Comparison of ENCODE assay signal across 14 cellular contexts in the genomic region with DNA sequence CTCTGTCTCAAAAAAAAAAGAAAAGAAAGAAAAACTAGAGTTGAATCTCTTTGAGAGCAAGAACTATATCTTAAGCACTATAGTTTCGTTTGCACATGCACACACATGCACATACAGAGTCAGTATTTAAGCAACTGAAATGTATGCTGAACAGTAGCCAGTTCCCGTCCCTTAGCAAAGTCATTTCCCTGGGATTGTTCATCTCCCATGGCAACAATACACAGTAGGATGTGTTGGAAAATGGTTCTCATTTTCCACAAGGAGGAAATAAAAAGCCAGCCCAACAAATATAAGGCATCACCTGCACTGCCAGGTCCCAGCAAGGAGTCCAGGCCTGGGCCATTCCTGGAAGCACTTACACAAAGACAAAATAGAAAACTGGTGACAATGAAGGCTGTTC. TPM values are rescaled to one million over a fixed set of nuclear protein-coding genes. Genes with fewer than 3 reads are reported as not detected.
DNase-seq lines count a peak whose midpoint lies in the region; ATAC-seq and TF ChIP-seq lines count a peak whose summit lies in the region.
"Had no signal": no experiment of that assay in that cellular context is flagged by ENCODE, and none has a peak within 500 bp of the region (broad histone marks: within the 10 kb centered on the region; RNA-seq: fewer than 3 reads in every experiment).

No MANE protein-coding gene starts in this region.

- peak overlapping the region; percentile 18 for H3K27ac ChIP-seq in neural cell (ENCODE audit: low read length)
- H3K27ac ChIP-seq: C4-2B had no signal

- TF ChIP-seq CTCF in neural cell (IDR thresholded peaks at IDR 0.05; ENCODE audit: poor library complexity, severe bottlenecking): no peak
- no peak for TF ChIP-seq CTCF in Calu3 (IDR thresholded peaks at IDR 0.05; ENCODE audit: unreplicated experiment)

- no peak overlapping the region for H3K4me2 ChIP-seq in neural cell (ENCODE audit: low read length)

- no TSS peak for BruUV-seq in Calu3 (replicated peaks; lab: Mats Ljungman, UMichigan)

- H3K9me3 ChIP-seq in neural cell (ENCODE audit: low read length): no peaks in the 10 kb centered on the region
- H3K9me3 ChIP-seq: BE2C had no signal

- ATAC-seq in GM21526 (IDR thresholded peaks at IDR 0.05; ENCODE audit: low FRiP score, unreplicated experiment): no peak
- ATAC-seq in GM21825 (IDR thresholded peaks at IDR 0.05; ENCODE audit: unreplicated experiment): no peak
- ATAC-seq: HCT116 had no signal

- H3K27me3 ChIP-seq in neural cell (ENCODE audit: insufficient read depth, low read depth, low read length): no peaks in the 10 kb centered on the region
- H3K27me3 ChIP-seq: BE2C had no signal

- peaks cover 11% of the 10 kb centered on the region for H3K4me1 Mint-ChIP-seq in Calu3 (ENCODE audit: low read depth, unreplicated experiment)

- H3K9me3 Mint-ChIP-seq in Calu3 (ENCODE audit: low read depth, unreplicated experiment): no peaks in the 10 kb centered on the region

- peaks cover 4% of the 10 kb centered on the region for H3K79me2 ChIP-seq in neural cell (replicated peaks; ENCODE audit: insufficient read depth, low read length)

- TF ChIP-seq EP300 in neural cell (conservative IDR thresholded peaks at IDR 0.05; ENCODE audit: poor library complexity, severe bottlenecking): no peak

- H3K9me2 ChIP-seq in neural cell (ENCODE audit: insufficient read depth, low read length): no peaks in the 10 kb centered on the region

- DNase-seq in NCI-H345 (lab: John Stamatoyannopoulos, UW): peak; percentile 26
- no peak for DNase-seq in NCI-H345 treated with DMSO at 0.1 percent for 48 hours (lab: John Stamatoyannopoulos, UW; ENCODE audit: unreplicated experiment)
- peak; percentile 22 for DNase-seq in NCI-H146 (lab: John Stamatoyannopoulos, UW)
- peak; percentile 61 for DNase-seq in NCI-H69 (lab: John Stamatoyannopoulos, UW)
- no peak for DNase-seq in Calu3
- DNase-seq: BE2C; CD4-positive, alpha-beta memory T cell; DMS153; GF-D8 had no signal

- H3F3A ChIP-seq in neural cell (ENCODE audit: insufficient read depth, low read length, poor library complexity, severe bottlenecking): no peaks in the 10 kb centered on the region

- TF ChIP-seq RAD21 in neural cell (conservative IDR thresholded peaks at IDR 0.05): no peak

- no peak overlapping the region for H3K4me3 Mint-ChIP-seq in Calu3 (ENCODE audit: low read depth, unreplicated experiment)
- H3K4me3 Mint-ChIP-seq: CD4-positive, alpha-beta memory T cell had no signal

- no peak overlapping the region for H3K4me3 ChIP-seq in neural cell (ENCODE audit: low read length)

- no peaks in the 10 kb centered on the region for H3K36me3 ChIP-seq in neural cell (ENCODE audit: insufficient read depth, low read length)
- H3K36me3 ChIP-seq: BE2C had no signal

- no peak overlapping the region for H3K9ac ChIP-seq in neural cell (ENCODE audit: low read length)

- H4K20me1 ChIP-seq in neural cell (ENCODE audit: insufficient read depth): no peaks in the 10 kb centered on the region

- no peak overlapping the region for H2AFZ ChIP-seq in neural cell (ENCODE audit: low read depth, low read length)

- no peaks in the 10 kb centered on the region for H3K27me3 Mint-ChIP-seq in Calu3 (ENCODE audit: unreplicated experiment)
- H3K27me3 Mint-ChIP-seq: CD4-positive, alpha-beta memory T cell had no signal

- CTCF ChIA-PET in Calu3 (lab: Charles Lee): no interaction called here

- peaks cover 18% of the 10 kb centered on the region for H3K36me3 Mint-ChIP-seq in Calu3 (ENCODE audit: insufficient read depth, unreplicated experiment)

- no peak overlapping the region for H3K27ac Mint-ChIP-seq in Calu3 (ENCODE audit: unreplicated experiment)
- H3K27ac Mint-ChIP-seq: CD4-positive, alpha-beta memory T cell had no signal

- intact Hi-C loops in Calu3 (cut with micrococcal nuclease; ENCODE audit: unreplicated experiment): no loop called here

TF ChIP-seq in neural cell, 6 proteins besides CTCF, POLR2A, EP300 and RAD21:
- no peak for TF ChIP-seq EZH2 (IDR thresholded peaks at IDR 0.05; ENCODE audit: borderline replicate concordance, insufficient read depth, low read length, poor library complexity, severe bottlenecking)
- no peak for TF ChIP-seq SMC3 (conservative IDR thresholded peaks at IDR 0.05; ENCODE audit: poor library complexity)
- TF ChIP-seq, protein P1, sequence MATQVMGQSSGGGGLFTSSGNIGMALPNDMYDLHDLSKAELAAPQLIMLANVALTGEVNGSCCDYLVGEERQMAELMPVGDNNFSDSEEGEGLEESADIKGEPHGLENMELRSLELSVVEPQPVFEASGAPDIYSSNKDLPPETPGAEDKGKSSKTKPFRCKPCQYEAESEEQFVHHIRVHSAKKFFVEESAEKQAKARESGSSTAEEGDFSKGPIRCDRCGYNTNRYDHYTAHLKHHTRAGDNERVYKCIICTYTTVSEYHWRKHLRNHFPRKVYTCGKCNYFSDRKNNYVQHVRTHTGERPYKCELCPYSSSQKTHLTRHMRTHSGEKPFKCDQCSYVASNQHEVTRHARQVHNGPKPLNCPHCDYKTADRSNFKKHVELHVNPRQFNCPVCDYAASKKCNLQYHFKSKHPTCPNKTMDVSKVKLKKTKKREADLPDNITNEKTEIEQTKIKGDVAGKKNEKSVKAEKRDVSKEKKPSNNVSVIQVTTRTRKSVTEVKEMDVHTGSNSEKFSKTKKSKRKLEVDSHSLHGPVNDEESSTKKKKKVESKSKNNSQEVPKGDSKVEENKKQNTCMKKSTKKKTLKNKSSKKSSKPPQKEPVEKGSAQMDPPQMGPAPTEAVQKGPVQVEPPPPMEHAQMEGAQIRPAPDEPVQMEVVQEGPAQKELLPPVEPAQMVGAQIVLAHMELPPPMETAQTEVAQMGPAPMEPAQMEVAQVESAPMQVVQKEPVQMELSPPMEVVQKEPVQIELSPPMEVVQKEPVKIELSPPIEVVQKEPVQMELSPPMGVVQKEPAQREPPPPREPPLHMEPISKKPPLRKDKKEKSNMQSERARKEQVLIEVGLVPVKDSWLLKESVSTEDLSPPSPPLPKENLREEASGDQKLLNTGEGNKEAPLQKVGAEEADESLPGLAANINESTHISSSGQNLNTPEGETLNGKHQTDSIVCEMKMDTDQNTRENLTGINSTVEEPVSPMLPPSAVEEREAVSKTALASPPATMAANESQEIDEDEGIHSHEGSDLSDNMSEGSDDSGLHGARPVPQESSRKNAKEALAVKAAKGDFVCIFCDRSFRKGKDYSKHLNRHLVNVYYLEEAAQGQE (IDR thresholded peaks at IDR 0.05; ENCODE audit: borderline replicate concordance): no peak
- no peak for TF ChIP-seq TAF1 (IDR thresholded peaks at IDR 0.05; ENCODE audit: low read depth)
- no peak for TF ChIP-seq MXI1 (conservative IDR thresholded peaks at IDR 0.05; ENCODE audit: poor library complexity, severe bottlenecking)
- no peak for TF ChIP-seq POLR2AphosphoS5 (IDR thresholded peaks at IDR 0.05)

RNA-seq across cellular contexts. Expression of a gene that starts 4.2 kb away (rescaled TPM):
- 40.1 and 46.7 TPM in 2 replicates for polyA plus RNA-seq in neural cell
- 47.2 and 48.7 TPM in 2 replicates for polyA minus RNA-seq in neural cell
- 29.4 and 31.2 TPM in 2 replicates for total RNA-seq in Calu3 (2022)

RNA-seq across cellular contexts. Expression of a gene that starts 11.8 kb away (rescaled TPM):
- polyA plus RNA-seq in neural cell: 56.4 and 74.0 TPM in 2 replicates
- polyA minus RNA-seq in neural cell: 79.1 and 90.8 TPM in 2 replicates
- 51.3 and 59.0 TPM in 2 replicates for total RNA-seq in Calu3 (2022)

Comparison
In these comparisons a context has a peak if more than half of its experiments do, and no peak if none do; other contexts are left out.
1. DNase-seq: peak in NCI-H345 (single experiment), NCI-H146 (single experiment) and NCI-H69 (single experiment); none in NCI-H345 treated with DMSO at 0.1 percent for 48 hours (single experiment) and Calu3 (single experiment).